ENCODE assay signal across 1 cellular context in genomic region chrX:39691724-39692123, GRCh38.
TF ChIP-seq lines count a peak whose summit lies in the region.

No MANE protein-coding gene starts in this region.

TF ChIP-seq in K562, 482 proteins besides CTCF, POLR2A, EP300 and RAD21 (continued from another document):
- TF ChIP-seq SOX6 (IDR thresholded peaks at IDR 0.05) (no peak), ZC3H4 (CRISPR knock-in tag; IDR thresholded peaks at IDR 0.05; ENCODE audit: borderline replicate concordance) (no peak), ATF3 (IDR thresholded peaks at IDR 0.05) (no peak), ATF3 (CRISPR knock-in tag; conservative IDR thresholded peaks at IDR 0.05) (no peak)
